ENCODE assay signal across 9 cellular contexts in genomic region chrX:47321386-47321785, GRCh38. TPM values are rescaled to one million over a fixed set of nuclear protein-coding genes. Genes with fewer than 3 reads are reported as not detected.
DNase-seq lines count a peak whose midpoint lies in the region; ATAC-seq and TF ChIP-seq lines count a peak whose summit lies in the region.
"Had no signal": no experiment of that assay in that cellular context is flagged by ENCODE, and none has a peak within 500 bp of the region (broad histone marks: within the 10 kb centered on the region; RNA-seq: fewer than 3 reads in every experiment).

No MANE protein-coding gene starts in this region.

- H3K36me3 ChIP-seq in mesenchymal stem cell (ENCODE audit: control insufficient read depth in 1 of 2, insufficient read depth in 2 of 2, low read depth in 1 of 2, low read length in 2 of 2) (no peaks in the 10 kb centered on the region), tibial artery (no peaks in the 10 kb centered on the region)

- H3K4me2 ChIP-seq in mesenchymal stem cell (ENCODE audit: low read length, poor library complexity, severe bottlenecking), result no peak overlapping the region

- H3K23ac ChIP-seq in mesenchymal stem cell (ENCODE audit: low read length in 2 of 2), result no peak overlapping the region

- peaks cover 0 to 9% of the 10 kb centered on the region in 2 experiments for H3K27me3 ChIP-seq in mesenchymal stem cell (ENCODE audit: control insufficient read depth in 1 of 2, insufficient read depth in 1 of 2, low read length in 2 of 2)
- no peaks in the 10 kb centered on the region for H3K27me3 ChIP-seq in tibial artery

- no peak overlapping the region for H4K91ac ChIP-seq in mesenchymal stem cell (ENCODE audit: low read length)

- intact Hi-C loops in tibial artery (cut with DNase I; ENCODE audit: low total_unique reads), result no loop called here

- POLR2A ChIA-PET in T-cell (lab: Charles Lee), result no interaction called here

- peak overlapping the region; percentile 88 for H2AFZ ChIP-seq in mesenchymal stem cell (ENCODE audit: low read depth, low read length)

- no peaks in the 10 kb centered on the region for H3K79me1 ChIP-seq in mesenchymal stem cell (replicated peaks; ENCODE audit: low read length, poor library complexity, severe bottlenecking)

- peaks cover 0 to 6% of the 10 kb centered on the region in 2 donors for H3K27me3 Mint-ChIP-seq in T-cell

- TF ChIP-seq CTCF in tibial artery (IDR thresholded peaks at IDR 0.05), result no peak

- no peak overlapping the region for H2BK12ac ChIP-seq in mesenchymal stem cell (ENCODE audit: low read length in 2 of 2)

- peak; percentile 37 for DNase-seq in SK-N-DZ (ENCODE audit: low spot score)
- peak; percentile 47 for DNase-seq in fibroblast of gingiva (ENCODE audit: low read depth)
- peak; percentile 51 for DNase-seq in mesenchymal stem cell
- peak; percentile 21 to 66 for DNase-seq in tibial artery
- no peak for DNase-seq in stimulated activated CD4-positive, alpha-beta T cell treated with anti-CD3 and anti-CD28 coated beads, Interleukin-4, amount 100 ng/mL, for 24 hours
- DNase-seq in T-cell, result no peak
- DNase-seq: effector CD4-positive, alpha-beta T cell; NCI-H526 treated with DMSO at 0.1 percent for 48 hours had no signal

- H3K27ac ChIP-seq in mesenchymal stem cell (ENCODE audit: low read length, poor library complexity, severe bottlenecking), result no peak overlapping the region
- no peak overlapping the region for H3K27ac ChIP-seq in tibial artery

- peak overlapping the region in 1 of 2 experiments; percentile 48 for H3K18ac ChIP-seq in mesenchymal stem cell (ENCODE audit: low read depth in 1 of 2, low read length in 2 of 2)

- no peak overlapping the region for H2BK120ac ChIP-seq in mesenchymal stem cell (ENCODE audit: low read depth, low read length)

- no peak overlapping the region for H3K27ac Mint-ChIP-seq in T-cell

- no peak overlapping the region for H2BK5ac ChIP-seq in mesenchymal stem cell (ENCODE audit: low read depth, low read length, poor library complexity, severe bottlenecking)

- H3K4ac ChIP-seq in mesenchymal stem cell (ENCODE audit: low read depth in 1 of 2, low read length in 2 of 2), result no peak overlapping the region

- ATAC-seq in GM21737 (IDR thresholded peaks at IDR 0.05; ENCODE audit: unreplicated experiment), result no peak
- ATAC-seq in T-cell (replicated peaks in 1 of 4), result no peak

- no peaks in the 10 kb centered on the region for H3K36me3 Mint-ChIP-seq in T-cell

- H3K4me3 ChIP-seq in mesenchymal stem cell (ENCODE audit: insufficient read depth in 1 of 2, low read depth in 1 of 2, low read length in 2 of 2) (no peak overlapping the region), tibial artery (no peak overlapping the region)

- H2BK15ac ChIP-seq in mesenchymal stem cell (ENCODE audit: low read depth, poor library complexity, severe bottlenecking), result no peak overlapping the region

- WGBS in mesenchymal stem cell, result 28% methylated on average over 16 of the region's 19 CpGs

- H3K9ac ChIP-seq in mesenchymal stem cell (ENCODE audit: low read length), result no peak overlapping the region

- no peaks in the 10 kb centered on the region for H3K4me1 Mint-ChIP-seq in T-cell

- peak overlapping the region; percentile 96 for H4K8ac ChIP-seq in mesenchymal stem cell (ENCODE audit: low read length)

- H3K14ac ChIP-seq in mesenchymal stem cell (ENCODE audit: low read length in 2 of 2), result no peak overlapping the region

- no peaks in the 10 kb centered on the region for H3K9me3 Mint-ChIP-seq in T-cell

- H3K4me3 Mint-ChIP-seq in T-cell, result no peak overlapping the region

- H2AK5ac ChIP-seq in mesenchymal stem cell (ENCODE audit: low read length, severe bottlenecking), result no peak overlapping the region

- H3K9me3 ChIP-seq in mesenchymal stem cell (ENCODE audit: control insufficient read depth, low read length) (no peaks in the 10 kb centered on the region), tibial artery (no peaks in the 10 kb centered on the region)

- H3K4me1 ChIP-seq in mesenchymal stem cell (ENCODE audit: control insufficient read depth, insufficient read depth, low read depth, low read length) (peaks cover 2% of the 10 kb centered on the region), tibial artery (no peaks in the 10 kb centered on the region)

- CTCF ChIA-PET in T-cell (lab: Charles Lee), result no interaction called here

RNA-seq across cellular contexts. Expression of gene ZNF157, which starts 49.0 kb away (rescaled TPM):
- polyA plus RNA-seq in SK-N-DZ (2014; cell fraction: cytosol; rRNA removed), result 1.6 and 2.1 TPM in 2 replicates
- 1.7 and 3.4 TPM in 2 replicates for polyA plus RNA-seq in SK-N-DZ (2014; cell fraction: nucleus; rRNA removed)
- polyA plus RNA-seq in mesenchymal stem cell (2013, experiment 1 of 2), result 0.03 TPM
- polyA plus RNA-seq in mesenchymal stem cell (2013, experiment 2 of 2), result 0.01 TPM
- 1 to 10 TPM in 2 of 5 donors, under 1 TPM in 3; 0.72 to 1.2 (median 0.95) TPM for total RNA-seq in T-cell

Comparison
In these comparisons a context has a peak if more than half of its experiments do, and no peak if none do; other contexts are left out.
1. DNase-seq: peak in SK-N-DZ (single experiment), fibroblast of gingiva (single experiment), mesenchymal stem cell (single experiment) and tibial artery (2 of 2); none in stimulated activated CD4-positive, alpha-beta T cell treated with anti-CD3 and anti-CD28 coated beads, Interleukin-4, amount 100 ng/mL, for 24 hours (single experiment) and T-cell (0 of 34).